In genomic region chr1:193104496-193104905, GRCh38 we compare ENCODE assay signal across 1 cellular context.
A peak's percentile ranks its signal among the peaks of the same experiment; 100 is the strongest.
TF ChIP-seq lines count a peak whose summit lies in the region.

No MANE protein-coding gene starts in this region.

TF ChIP-seq in endothelial cell of umbilical vein, 7 proteins besides CTCF, POLR2A, EP300 and RAD21:
- TF ChIP-seq GATA2 (IDR thresholded peaks at IDR 0.05; ENCODE audit: insufficient read depth, insufficient read length, low read depth, low read length): peak; percentile 58
- TF ChIP-seq MAX (IDR thresholded peaks at IDR 0.05; ENCODE audit: insufficient read depth, insufficient read length): no peak
- TF ChIP-seq POLR2AphosphoS5 (IDR thresholded peaks at IDR 0.05; ENCODE audit: insufficient read depth, low read depth, low read length): no peak
- no peak for TF ChIP-seq JUN (IDR thresholded peaks at IDR 0.05; ENCODE audit: borderline replicate concordance, insufficient read depth, insufficient read length, low read depth)
- no peak for TF ChIP-seq EZH2 (IDR thresholded peaks at IDR 0.05; ENCODE audit: borderline replicate concordance, low read depth, low read length, severe bottlenecking)
